ENCODE assay signal across 8 cellular contexts in the genomic region with DNA sequence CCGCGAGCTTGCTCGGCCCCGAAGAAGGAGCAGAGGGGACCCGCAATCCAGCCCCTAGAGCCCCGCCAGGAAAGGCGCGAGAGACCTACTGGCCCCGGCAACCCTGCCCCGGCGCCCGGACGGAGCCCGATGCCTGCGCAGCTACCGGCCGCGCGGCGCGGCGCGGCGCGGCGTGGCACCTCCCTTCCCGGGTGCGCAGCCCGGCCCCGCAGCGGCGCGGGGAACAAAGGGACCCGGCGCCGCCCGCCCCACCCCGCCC. TPM values are rescaled to one million over a fixed set of nuclear protein-coding genes. Genes with fewer than 3 reads are reported as not detected.
A peak's percentile ranks its signal among the peaks of the same experiment; 100 is the strongest.
DNase-seq lines count a peak whose midpoint lies in the region; ATAC-seq and TF ChIP-seq lines count a peak whose summit lies in the region.

No MANE protein-coding gene starts in this region.

- TF ChIP-seq CTCF in fibroblast of villous mesenchyme (IDR thresholded peaks at IDR 0.05; ENCODE audit: insufficient read depth, low read depth, low read length), result no peak
- TF ChIP-seq CTCF in progenitor cell of endocrine pancreas (IDR thresholded peaks at IDR 0.05; ENCODE audit: unreplicated experiment), result no peak

- peak overlapping the region; percentile 67 for H3K4me3 ChIP-seq in fibroblast of villous mesenchyme (ENCODE audit: low read depth, low read length)

- peak; percentile 41 for DNase-seq in RPMI8226
- no peak for DNase-seq in fibroblast of villous mesenchyme (ENCODE audit: low read depth)
- no peak for DNase-seq in progenitor cell of endocrine pancreas (ENCODE audit: low spot score, unreplicated experiment)
- DNase-seq in NCI-H2107 treated with DMSO at 0.1 percent for 48 hours (lab: John Stamatoyannopoulos, UW; ENCODE audit: unreplicated experiment), result no peak
- DNase-seq in NCI-H1048 (lab: John Stamatoyannopoulos, UW), result no peak
- no peak for DNase-seq in NCI-H146 treated with DMSO at 0.1 percent for 48 hours (lab: John Stamatoyannopoulos, UW; ENCODE audit: unreplicated experiment)

- H3K9ac ChIP-seq in ES-I3 (ENCODE audit: low read depth, low read length), result peak overlapping the region; percentile 91

- ATAC-seq in HG02571 (IDR thresholded peaks at IDR 0.05; ENCODE audit: unreplicated experiment), result no peak

- peaks cover under 1% of the 10 kb centered on the region for H3K36me3 Mint-ChIP-seq in progenitor cell of endocrine pancreas (ENCODE audit: insufficient read depth)

- H3K27me3 Mint-ChIP-seq in progenitor cell of endocrine pancreas, result no peaks in the 10 kb centered on the region

- H3K27ac Mint-ChIP-seq in progenitor cell of endocrine pancreas, result peak overlapping the region; percentile 90

- H3K4me3 Mint-ChIP-seq in progenitor cell of endocrine pancreas (ENCODE audit: low read depth), result peak overlapping the region; percentile 94

- H3K4me1 Mint-ChIP-seq in progenitor cell of endocrine pancreas (ENCODE audit: low read depth), result peaks cover 32% of the 10 kb centered on the region

- H3K9me3 Mint-ChIP-seq in progenitor cell of endocrine pancreas (ENCODE audit: low read depth), result no peaks in the 10 kb centered on the region

- H3K9me3 ChIP-seq in ES-I3 (ENCODE audit: control insufficient read depth, insufficient read depth, low read length), result no peaks in the 10 kb centered on the region

- no peaks in the 10 kb centered on the region for H3K36me3 ChIP-seq in ES-I3 (ENCODE audit: insufficient read depth, low read length)

- H3K4me1 ChIP-seq in ES-I3 (ENCODE audit: insufficient read depth, low read length), result peaks cover 18% of the 10 kb centered on the region

RNA-seq across cellular contexts. Expression of a gene that starts 0.3 kb away (rescaled TPM):
- total RNA-seq in fibroblast of villous mesenchyme (74.7 and 89.2 TPM in 2 replicates), progenitor cell of endocrine pancreas (197 and 210 TPM in 2 replicates)
